ENCODE assay signal across 11 cellular contexts in genomic region chr5:159971514-159971913, GRCh38. TPM values are rescaled to one million over a fixed set of nuclear protein-coding genes. Genes with fewer than 3 reads are reported as not detected.
DNase-seq lines count a peak whose midpoint lies in the region; ATAC-seq and TF ChIP-seq lines count a peak whose summit lies in the region.
"Had no signal": no experiment of that assay in that cellular context is flagged by ENCODE, and none has a peak within 500 bp of the region (broad histone marks: within the 10 kb centered on the region; RNA-seq: fewer than 3 reads in every experiment).

No MANE protein-coding gene starts in this region.

- ATAC-seq in HG03196 (IDR thresholded peaks at IDR 0.05; ENCODE audit: unreplicated experiment), result no peak
- ATAC-seq: gastrocnemius medialis had no signal

- H3K27me3 ChIP-seq in WERI-Rb-1 (ENCODE audit: insufficient read depth, low read depth, severe bottlenecking), result peaks cover 8% of the 10 kb centered on the region
- no peaks in the 10 kb centered on the region for H3K27me3 ChIP-seq in skeletal muscle satellite cell (ENCODE audit: control insufficient read depth, insufficient read depth, low read length)

- H3K4me2 ChIP-seq in skeletal muscle satellite cell (ENCODE audit: low read length), result peak overlapping the region; percentile 73

- DNase-seq in activated CD8-positive, alpha-beta memory T cell treated with anti-CD3 and anti-CD28 coated beads, Interleukin-2, amount 50 U/mL, for 48 hours, result peak; percentile 46
- no peak for DNase-seq in activated CD8-positive, alpha-beta memory T cell treated with anti-CD3 and anti-CD28 coated beads, Interleukin-2, amount 50 U/mL, for 4 hours
- DNase-seq in WERI-Rb-1 (no peak), A172 (ENCODE audit: low spot score) (no peak), NCI-H1048 (lab: John Stamatoyannopoulos, UW) (no peak)
- DNase-seq: gastrocnemius medialis, T-helper 9 cell had no signal

- H3K36me3 ChIP-seq in WERI-Rb-1, result no peaks in the 10 kb centered on the region
- H3K36me3 ChIP-seq in skeletal muscle satellite cell (ENCODE audit: insufficient read depth, low read length), result no peaks in the 10 kb centered on the region
- H3K36me3 ChIP-seq: gastrocnemius medialis had no signal

- no peak overlapping the region for H3K27ac ChIP-seq in WERI-Rb-1
- H3K27ac ChIP-seq: gastrocnemius medialis had no signal

- no peak for TF ChIP-seq CTCF in WERI-Rb-1 (IDR thresholded peaks at IDR 0.05; ENCODE audit: low read depth, low read length)

- H3K4me3 ChIP-seq in WERI-Rb-1 (ENCODE audit: low read depth, low read length) (peak overlapping the region; percentile 35), iPS-11a (ENCODE audit: low read depth, low read length) (peak overlapping the region; percentile 25), skeletal muscle satellite cell (ENCODE audit: low read length) (peak overlapping the region; percentile 63)

- peaks cover 47% of the 10 kb centered on the region for H3K4me1 ChIP-seq in skeletal muscle satellite cell (ENCODE audit: control insufficient read depth, insufficient read depth, low read length)
- H3K4me1 ChIP-seq: gastrocnemius medialis had no signal

- H3K9me3 ChIP-seq in WERI-Rb-1 (ENCODE audit: severe bottlenecking), result no peaks in the 10 kb centered on the region
- no peaks in the 10 kb centered on the region for H3K9me3 ChIP-seq in skeletal muscle satellite cell (replicated peaks; ENCODE audit: low read length)
- H3K9me3 ChIP-seq: gastrocnemius medialis had no signal

- peak overlapping the region; percentile 32 for H3K9ac ChIP-seq in skeletal muscle satellite cell (ENCODE audit: low read depth, low read length)

RNA-seq across cellular contexts. Expression of gene TTC1, which starts 37.4 kb away (rescaled TPM):
- 33.4 and 47.9 TPM in 2 replicates for total RNA-seq in skeletal muscle satellite cell (2012; rRNA removed)
- 167 and 180 TPM in 2 replicates for total RNA-seq in A172 (2014; rRNA removed; shearing (Covaris generic))

RNA-seq across cellular contexts. Expression of gene ADRA1B, which starts 55.2 kb away (rescaled TPM):
- total RNA-seq in skeletal muscle satellite cell (2012; rRNA removed), result 0.25 and 0.87 TPM in 2 replicates
- total RNA-seq in A172 (2014; rRNA removed; shearing (Covaris generic)), result 0.91 and 1.6 TPM in 2 replicates
- total RNA-seq: HepG2 had no signal
